1 cellular context compared by ENCODE assay signal in genomic region chr2:86336350-86337234, GRCh38.
TF ChIP-seq lines count a peak whose summit lies in the region.

No MANE protein-coding gene starts in this region.

TF ChIP-seq in HEK293, 187 proteins besides CTCF, POLR2A, EP300 and RAD21 (continued from another document):
- TF ChIP-seq ZNF26 (tag by site-specific recombination; IDR thresholded peaks at IDR 0.05), result no peak
- TF ChIP-seq ZBTB44 (tag by site-specific recombination; IDR thresholded peaks at IDR 0.05), result no peak
- no peak for TF ChIP-seq ZNF521 (tag by site-specific recombination; IDR thresholded peaks at IDR 0.05)
- TF ChIP-seq ZBTB8A (tag by site-specific recombination; IDR thresholded peaks at IDR 0.05), result peak; percentile 57; the same call in 1 of the 2 replicates
- TF ChIP-seq, protein P1, sequence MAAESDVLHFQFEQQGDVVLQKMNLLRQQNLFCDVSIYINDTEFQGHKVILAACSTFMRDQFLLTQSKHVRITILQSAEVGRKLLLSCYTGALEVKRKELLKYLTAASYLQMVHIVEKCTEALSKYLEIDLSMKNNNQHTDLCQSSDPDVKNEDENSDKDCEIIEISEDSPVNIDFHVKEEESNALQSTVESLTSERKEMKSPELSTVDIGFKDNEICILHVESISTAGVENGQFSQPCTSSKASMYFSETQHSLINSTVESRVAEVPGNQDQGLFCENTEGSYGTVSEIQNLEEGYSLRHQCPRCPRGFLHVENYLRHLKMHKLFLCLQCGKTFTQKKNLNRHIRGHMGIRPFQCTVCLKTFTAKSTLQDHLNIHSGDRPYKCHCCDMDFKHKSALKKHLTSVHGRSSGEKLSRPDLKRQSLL (tag by site-specific recombination; IDR thresholded peaks at IDR 0.05), result no peak
- no peak for TF ChIP-seq ZNF843 (tag by site-specific recombination; IDR thresholded peaks at IDR 0.05)
- TF ChIP-seq ZNF362 (tag by site-specific recombination; IDR thresholded peaks at IDR 0.05), result no peak
- TF ChIP-seq ZNF670 (tag by site-specific recombination; IDR thresholded peaks at IDR 0.05; ENCODE audit: low read depth), result no peak
- 0 out of 2 replicates have a peak, but pooled peaks have one; percentile 24 for TF ChIP-seq ZNF341 (tag by site-specific recombination; IDR thresholded peaks at IDR 0.05; ENCODE audit: low read depth)
- no peak for TF ChIP-seq ZNF501 (tag by site-specific recombination; IDR thresholded peaks at IDR 0.05)
- TF ChIP-seq ZNF561 (tag by site-specific recombination; IDR thresholded peaks at IDR 0.05; ENCODE audit: borderline replicate concordance), result no peak
- no peak for TF ChIP-seq ZNF654 (tag by site-specific recombination; IDR thresholded peaks at IDR 0.05; ENCODE audit: low read depth)
- TF ChIP-seq REPIN1 (tag by site-specific recombination; IDR thresholded peaks at IDR 0.05; ENCODE audit: low read depth), result no peak
- TF ChIP-seq, protein P2, sequence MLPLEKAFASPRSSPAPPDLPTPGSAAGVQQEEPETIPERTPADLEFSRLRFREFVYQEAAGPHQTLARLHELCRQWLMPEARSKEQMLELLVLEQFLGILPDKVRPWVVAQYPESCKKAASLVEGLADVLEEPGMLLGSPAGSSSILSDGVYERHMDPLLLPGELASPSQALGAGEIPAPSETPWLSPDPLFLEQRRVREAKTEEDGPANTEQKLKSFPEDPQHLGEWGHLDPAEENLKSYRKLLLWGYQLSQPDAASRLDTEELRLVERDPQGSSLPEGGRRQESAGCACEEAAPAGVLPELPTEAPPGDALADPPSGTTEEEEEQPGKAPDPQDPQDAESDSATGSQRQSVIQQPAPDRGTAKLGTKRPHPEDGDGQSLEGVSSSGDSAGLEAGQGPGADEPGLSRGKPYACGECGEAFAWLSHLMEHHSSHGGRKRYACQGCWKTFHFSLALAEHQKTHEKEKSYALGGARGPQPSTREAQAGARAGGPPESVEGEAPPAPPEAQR (tag by site-specific recombination; IDR thresholded peaks at IDR 0.05), result no peak
- TF ChIP-seq ZNF211 (tag by site-specific recombination; IDR thresholded peaks at IDR 0.05; ENCODE audit: low read depth), result no peak
- TF ChIP-seq, protein P3, sequence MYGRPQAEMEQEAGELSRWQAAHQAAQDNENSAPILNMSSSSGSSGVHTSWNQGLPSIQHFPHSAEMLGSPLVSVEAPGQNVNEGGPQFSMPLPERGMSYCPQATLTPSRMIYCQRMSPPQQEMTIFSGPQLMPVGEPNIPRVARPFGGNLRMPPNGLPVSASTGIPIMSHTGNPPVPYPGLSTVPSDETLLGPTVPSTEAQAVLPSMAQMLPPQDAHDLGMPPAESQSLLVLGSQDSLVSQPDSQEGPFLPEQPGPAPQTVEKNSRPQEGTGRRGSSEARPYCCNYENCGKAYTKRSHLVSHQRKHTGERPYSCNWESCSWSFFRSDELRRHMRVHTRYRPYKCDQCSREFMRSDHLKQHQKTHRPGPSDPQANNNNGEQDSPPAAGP (tag by site-specific recombination; IDR thresholded peaks at IDR 0.05), result 0 out of 2 replicates have a peak, but pooled peaks have one; percentile 17
- 0 out of 2 replicates have a peak, but pooled peaks have one; percentile 31 for TF ChIP-seq HOXC10 (CRISPR knock-in tag; IDR thresholded peaks at IDR 0.05)
- no peak for TF ChIP-seq ZNF677 (tag by site-specific recombination; IDR thresholded peaks at IDR 0.05)
- peak; percentile 90 for TF ChIP-seq ZBTB17 (tag by site-specific recombination; IDR thresholded peaks at IDR 0.05)
- TF ChIP-seq ZSCAN4 (tag by site-specific recombination; IDR thresholded peaks at IDR 0.05), result no peak
- no peak for TF ChIP-seq ZNF248 (tag by site-specific recombination; IDR thresholded peaks at IDR 0.05)
- no peak for TF ChIP-seq ZNF645 (tag by site-specific recombination; IDR thresholded peaks at IDR 0.05)
- no peak for TF ChIP-seq ZNF214 (tag by site-specific recombination; IDR thresholded peaks at IDR 0.05; ENCODE audit: borderline replicate concordance)
- TF ChIP-seq, protein P4, sequence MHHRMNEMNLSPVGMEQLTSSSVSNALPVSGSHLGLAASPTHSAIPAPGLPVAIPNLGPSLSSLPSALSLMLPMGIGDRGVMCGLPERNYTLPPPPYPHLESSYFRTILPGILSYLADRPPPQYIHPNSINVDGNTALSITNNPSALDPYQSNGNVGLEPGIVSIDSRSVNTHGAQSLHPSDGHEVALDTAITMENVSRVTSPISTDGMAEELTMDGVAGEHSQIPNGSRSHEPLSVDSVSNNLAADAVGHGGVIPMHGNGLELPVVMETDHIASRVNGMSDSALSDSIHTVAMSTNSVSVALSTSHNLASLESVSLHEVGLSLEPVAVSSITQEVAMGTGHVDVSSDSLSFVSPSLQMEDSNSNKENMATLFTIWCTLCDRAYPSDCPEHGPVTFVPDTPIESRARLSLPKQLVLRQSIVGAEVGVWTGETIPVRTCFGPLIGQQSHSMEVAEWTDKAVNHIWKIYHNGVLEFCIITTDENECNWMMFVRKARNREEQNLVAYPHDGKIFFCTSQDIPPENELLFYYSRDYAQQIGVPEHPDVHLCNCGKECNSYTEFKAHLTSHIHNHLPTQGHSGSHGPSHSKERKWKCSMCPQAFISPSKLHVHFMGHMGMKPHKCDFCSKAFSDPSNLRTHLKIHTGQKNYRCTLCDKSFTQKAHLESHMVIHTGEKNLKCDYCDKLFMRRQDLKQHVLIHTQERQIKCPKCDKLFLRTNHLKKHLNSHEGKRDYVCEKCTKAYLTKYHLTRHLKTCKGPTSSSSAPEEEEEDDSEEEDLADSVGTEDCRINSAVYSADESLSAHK (tag by site-specific recombination; IDR thresholded peaks at IDR 0.05), result no peak
- TF ChIP-seq ZNF600 (tag by site-specific recombination; IDR thresholded peaks at IDR 0.05), result no peak
- TF ChIP-seq GLI2 (tag by site-specific recombination; IDR thresholded peaks at IDR 0.05; ENCODE audit: borderline replicate concordance, low read depth), result no peak
- no peak for TF ChIP-seq TCF7L2 (IDR thresholded peaks at IDR 0.05; ENCODE audit: borderline replicate concordance, low read depth, low read length)
- TF ChIP-seq ZNF202 (tag by site-specific recombination; IDR thresholded peaks at IDR 0.05; ENCODE audit: borderline replicate concordance), result no peak
- TF ChIP-seq ZNF426 (tag by site-specific recombination; IDR thresholded peaks at IDR 0.05), result no peak
- no peak for TF ChIP-seq ZNF366 (tag by site-specific recombination; conservative IDR thresholded peaks at IDR 0.05)
- peak; percentile 44; the same call in 1 of the 2 replicates for TF ChIP-seq ZBTB20 (tag by site-specific recombination; IDR thresholded peaks at IDR 0.05)
- no peak for TF ChIP-seq SETDB1 (IDR thresholded peaks at IDR 0.05; ENCODE audit: insufficient read length, low read length)
- peak; percentile 83 for TF ChIP-seq ZFHX2 (tag by site-specific recombination; conservative IDR thresholded peaks at IDR 0.05)
- no peak for TF ChIP-seq ZFP41 (tag by site-specific recombination; IDR thresholded peaks at IDR 0.05; ENCODE audit: borderline replicate concordance)
- TF ChIP-seq, protein P5, sequence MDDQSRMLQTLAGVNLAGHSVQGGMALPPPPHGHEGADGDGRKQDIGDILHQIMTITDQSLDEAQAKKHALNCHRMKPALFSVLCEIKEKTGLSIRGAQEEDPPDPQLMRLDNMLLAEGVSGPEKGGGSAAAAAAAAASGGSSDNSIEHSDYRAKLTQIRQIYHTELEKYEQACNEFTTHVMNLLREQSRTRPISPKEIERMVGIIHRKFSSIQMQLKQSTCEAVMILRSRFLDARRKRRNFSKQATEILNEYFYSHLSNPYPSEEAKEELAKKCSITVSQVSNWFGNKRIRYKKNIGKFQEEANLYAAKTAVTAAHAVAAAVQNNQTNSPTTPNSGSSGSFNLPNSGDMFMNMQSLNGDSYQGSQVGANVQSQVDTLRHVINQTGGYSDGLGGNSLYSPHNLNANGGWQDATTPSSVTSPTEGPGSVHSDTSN (CRISPR knock-in tag; IDR thresholded peaks at IDR 0.05), result no peak
